6 cellular contexts compared by ENCODE assay signal in the genomic region with DNA sequence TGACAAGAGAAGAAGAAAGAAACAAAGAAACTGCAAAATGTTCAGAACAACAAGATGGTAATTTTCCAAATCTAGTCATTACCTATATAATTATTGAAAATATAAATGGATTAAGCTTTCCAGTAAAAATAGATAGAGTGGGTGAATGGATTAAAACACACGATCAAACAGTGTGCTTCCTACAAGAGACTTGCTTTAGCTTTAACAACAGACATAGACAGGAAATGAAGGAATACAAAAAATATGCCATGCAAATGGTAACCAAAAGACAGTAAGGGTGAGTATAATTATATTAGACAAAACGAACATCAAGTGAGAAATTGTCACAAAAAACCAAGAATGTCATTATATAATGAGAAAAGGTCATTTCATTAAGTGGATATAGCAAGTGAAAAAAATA.
"Had no signal": no experiment of that assay in that cellular context is flagged by ENCODE, and none has a peak within 500 bp of the region (broad histone marks: within the 10 kb centered on the region; RNA-seq: fewer than 3 reads in every experiment).

No MANE protein-coding gene starts in this region.

- H3K4me3 ChIP-seq: K562 had no signal

- DNase-seq: IMR-90, KBM-7, KG1 had no signal

- H3K9ac ChIP-seq: KMS-11 had no signal

- H3K27ac ChIP-seq: HL-60, KMS-11 had no signal

- H3K4me2 ChIP-seq: KMS-11 had no signal
